2 cellular contexts compared by ENCODE assay signal in genomic region chr16:86567701-86568571, GRCh38.
TF ChIP-seq lines count a peak whose summit lies in the region.

No MANE protein-coding gene starts in this region.

TF ChIP-seq in WTC11, 78 proteins besides CTCF, POLR2A, EP300 and RAD21 (continues in another document):
- no peak for TF ChIP-seq OVOL2 (CRISPR knock-in tag; IDR thresholded peaks at IDR 0.05; ENCODE audit: borderline replicate concordance)
- no peak for TF ChIP-seq IRF1 (CRISPR knock-in tag; IDR thresholded peaks at IDR 0.05)
- no peak for TF ChIP-seq ZNF263 (CRISPR knock-in tag; IDR thresholded peaks at IDR 0.05; ENCODE audit: low read depth)
- no peak for TF ChIP-seq ZNF425 (CRISPR knock-in tag; conservative IDR thresholded peaks at IDR 0.05)
- TF ChIP-seq GTF2I (CRISPR knock-in tag; conservative IDR thresholded peaks at IDR 0.05): no peak
- no peak for TF ChIP-seq ELF4 (CRISPR knock-in tag; IDR thresholded peaks at IDR 0.05; ENCODE audit: low read depth)
- no peak for TF ChIP-seq TP53 (CRISPR knock-in tag; IDR thresholded peaks at IDR 0.05)
- no peak for TF ChIP-seq TEAD1 (CRISPR knock-in tag; IDR thresholded peaks at IDR 0.05)
- no peak for TF ChIP-seq NFYB (CRISPR knock-in tag; conservative IDR thresholded peaks at IDR 0.05; ENCODE audit: low read depth)
- TF ChIP-seq ZNF121 (CRISPR knock-in tag; IDR thresholded peaks at IDR 0.05): no peak
- no peak for TF ChIP-seq MAX (CRISPR knock-in tag; IDR thresholded peaks at IDR 0.05)
- TF ChIP-seq PREB (CRISPR knock-in tag; IDR thresholded peaks at IDR 0.05; ENCODE audit: borderline replicate concordance): no peak
- TF ChIP-seq ZNF281 (CRISPR knock-in tag; IDR thresholded peaks at IDR 0.05): no peak
- TF ChIP-seq ZNF532 (CRISPR knock-in tag; IDR thresholded peaks at IDR 0.05; ENCODE audit: borderline replicate concordance): no peak

TF ChIP-seq in HepG2, 621 proteins besides CTCF, POLR2A, EP300 and RAD21:
- TF ChIP-seq ZNF280B (CRISPR knock-in tag; IDR thresholded peaks at IDR 0.05; ENCODE audit: borderline replicate concordance): no peak
- no peak for TF ChIP-seq AKNA (CRISPR knock-in tag; IDR thresholded peaks at IDR 0.05; ENCODE audit: borderline replicate concordance)
- TF ChIP-seq YY1 (IDR thresholded peaks at IDR 0.05; ENCODE audit: insufficient read depth, insufficient replicate concordance, low read depth, low read length): no peak
- no peak for TF ChIP-seq NFIC (IDR thresholded peaks at IDR 0.05; ENCODE audit: low read length)
- TF ChIP-seq GABPB1 (CRISPR knock-in tag; IDR thresholded peaks at IDR 0.05): no peak
- TF ChIP-seq PREB (CRISPR knock-in tag; IDR thresholded peaks at IDR 0.05): no peak
- no peak for TF ChIP-seq ZZZ3 (CRISPR knock-in tag; IDR thresholded peaks at IDR 0.05; ENCODE audit: borderline replicate concordance)
- no peak for TF ChIP-seq SIN3B (IDR thresholded peaks at IDR 0.05; ENCODE audit: low read length)
- TF ChIP-seq DRAP1 (CRISPR knock-in tag; IDR thresholded peaks at IDR 0.05): no peak
- TF ChIP-seq GMEB2 (CRISPR knock-in tag; IDR thresholded peaks at IDR 0.05; ENCODE audit: low read depth): no peak
- no peak for TF ChIP-seq SP4 (CRISPR knock-in tag; IDR thresholded peaks at IDR 0.05)
- TF ChIP-seq ZNF562 (CRISPR knock-in tag; IDR thresholded peaks at IDR 0.05; ENCODE audit: borderline replicate concordance): no peak
- TF ChIP-seq ZNF354B (CRISPR knock-in tag; IDR thresholded peaks at IDR 0.05): no peak
- no peak for TF ChIP-seq SMC3 (IDR thresholded peaks at IDR 0.05; ENCODE audit: low read length)
- TF ChIP-seq SIX4 (CRISPR knock-in tag; IDR thresholded peaks at IDR 0.05): no peak
- TF ChIP-seq THAP9 (CRISPR knock-in tag; IDR thresholded peaks at IDR 0.05; ENCODE audit: borderline replicate concordance): no peak
- TF ChIP-seq ZNF530 (CRISPR knock-in tag; IDR thresholded peaks at IDR 0.05; ENCODE audit: low read depth): no peak
- TF ChIP-seq ZNF782 (CRISPR knock-in tag; IDR thresholded peaks at IDR 0.05; ENCODE audit: borderline replicate concordance): no peak
- no peak for TF ChIP-seq ZBTB4 (CRISPR knock-in tag; IDR thresholded peaks at IDR 0.05; ENCODE audit: borderline replicate concordance)
- no peak for TF ChIP-seq REXO4 (CRISPR knock-in tag; IDR thresholded peaks at IDR 0.05; ENCODE audit: borderline replicate concordance)
